Comparison of ENCODE assay signal across 1 cellular context in the genomic region with DNA sequence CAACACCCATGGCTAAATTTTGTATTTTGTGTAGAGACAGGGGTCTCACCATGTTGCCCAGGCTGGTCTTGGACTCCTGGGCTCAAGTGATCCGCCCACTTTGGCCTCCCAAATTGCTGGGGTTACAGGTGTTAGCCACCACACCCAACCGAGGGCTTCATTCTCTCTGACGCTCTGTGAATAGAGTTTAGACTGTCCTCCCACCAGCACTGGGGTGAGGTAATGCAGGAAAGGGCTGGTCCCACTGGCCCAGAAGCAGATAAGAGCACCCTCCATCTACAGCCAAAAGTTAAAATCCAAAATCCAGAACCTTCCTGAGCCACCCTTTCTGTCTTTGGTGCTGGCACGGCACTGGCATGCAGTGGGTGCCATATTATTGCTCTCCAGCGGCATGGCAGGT.
A peak's percentile ranks its signal among the peaks of the same experiment; 100 is the strongest.
TF ChIP-seq lines count a peak whose summit lies in the region.

No MANE protein-coding gene starts in this region.

TF ChIP-seq in HepG2, 621 proteins besides CTCF, POLR2A, EP300 and RAD21:
- TF ChIP-seq, protein P1, sequence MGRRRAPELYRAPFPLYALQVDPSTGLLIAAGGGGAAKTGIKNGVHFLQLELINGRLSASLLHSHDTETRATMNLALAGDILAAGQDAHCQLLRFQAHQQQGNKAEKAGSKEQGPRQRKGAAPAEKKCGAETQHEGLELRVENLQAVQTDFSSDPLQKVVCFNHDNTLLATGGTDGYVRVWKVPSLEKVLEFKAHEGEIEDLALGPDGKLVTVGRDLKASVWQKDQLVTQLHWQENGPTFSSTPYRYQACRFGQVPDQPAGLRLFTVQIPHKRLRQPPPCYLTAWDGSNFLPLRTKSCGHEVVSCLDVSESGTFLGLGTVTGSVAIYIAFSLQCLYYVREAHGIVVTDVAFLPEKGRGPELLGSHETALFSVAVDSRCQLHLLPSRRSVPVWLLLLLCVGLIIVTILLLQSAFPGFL (CRISPR knock-in tag; IDR thresholded peaks at IDR 0.05): no peak
- TF ChIP-seq ZNF460 (CRISPR knock-in tag; IDR thresholded peaks at IDR 0.05; ENCODE audit: borderline replicate concordance): peak; percentile 72; the same call in 1 of the 2 replicates
TF ChIP-seq in HepG2: peak in this region for 1.
